Comparison of ENCODE assay signal across 7 cellular contexts in the genomic region with DNA sequence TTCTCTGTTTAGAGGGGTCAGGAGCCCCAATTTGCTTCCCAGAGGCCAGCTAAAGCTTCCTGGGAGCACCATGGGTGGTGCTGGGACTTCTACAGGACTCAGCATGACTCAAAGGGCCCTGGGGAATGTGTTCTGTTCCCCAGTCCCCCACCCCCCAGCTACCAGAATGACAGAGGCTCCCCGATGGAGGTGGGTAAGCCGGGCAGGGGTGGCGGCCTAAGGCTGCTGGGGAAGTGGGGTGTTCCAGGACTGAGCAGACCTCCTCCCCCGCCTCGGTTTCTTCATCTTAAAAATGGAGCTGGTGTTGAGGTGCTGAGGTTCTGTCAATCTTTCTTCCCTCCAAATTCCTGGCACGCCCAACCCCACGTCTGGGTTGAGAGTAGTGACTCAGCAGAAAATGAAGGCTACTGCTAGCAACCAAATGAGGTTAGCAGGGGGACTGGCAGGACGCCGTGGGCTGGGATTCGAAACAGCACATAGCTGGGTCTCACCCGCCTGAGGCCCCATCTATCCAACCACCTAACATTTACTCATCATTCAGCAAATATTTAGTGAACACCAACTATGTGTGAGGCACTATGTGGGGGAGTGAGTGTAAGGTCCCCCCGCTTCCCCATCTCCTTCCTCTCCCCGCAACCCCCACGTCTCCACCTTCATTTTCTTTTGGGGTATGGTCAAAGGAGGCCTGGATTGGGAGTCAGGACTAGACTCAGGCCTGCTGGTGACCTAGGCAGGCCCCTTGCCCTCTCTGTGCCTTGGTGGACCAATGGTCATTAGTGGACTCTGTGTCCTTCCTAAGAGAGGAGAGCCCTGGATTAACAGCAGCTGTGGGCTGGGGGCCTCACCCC. TPM values are rescaled to one million over a fixed set of nuclear protein-coding genes. Genes with fewer than 3 reads are reported as not detected.
A peak's percentile ranks its signal among the peaks of the same experiment; 100 is the strongest.
DNase-seq lines count a peak whose midpoint lies in the region; ATAC-seq and TF ChIP-seq lines count a peak whose summit lies in the region.

No MANE protein-coding gene starts in this region.

- peaks cover 11% of the 10 kb centered on the region for H3K9me3 Mint-ChIP-seq in endodermal cell
- no peaks in the 10 kb centered on the region for H3K9me3 Mint-ChIP-seq in nephron

- peaks cover 6% of the 10 kb centered on the region for H3K4me1 ChIP-seq in endodermal cell (ENCODE audit: control insufficient read depth, insufficient read depth, low read length)

- WGBS in endodermal cell (ENCODE audit: insufficient coverage in 1 of 2, insufficient read length in 1 of 2), 2 experiments = 60 to 82% methylated on average over 2 to 14 of the region's 14 CpGs

- H3K9me3 ChIP-seq in endodermal cell (ENCODE audit: control insufficient read depth, low read length) = no peaks in the 10 kb centered on the region

- H3K4me1 Mint-ChIP-seq in endodermal cell (peaks cover 16% of the 10 kb centered on the region), nephron (peaks cover 39% of the 10 kb centered on the region)

- H3K27ac ChIP-seq in endodermal cell (ENCODE audit: low read depth, low read length) = peak overlapping the region; percentile 49

- peak; percentile 86 for DNase-seq in GM03348 (ENCODE audit: low spot score)
- DNase-seq in OCI-M1 (lab: John Stamatoyannopoulos, UW) = peak; percentile 84
- DNase-seq in endodermal cell = peak; percentile 75
- no peak for DNase-seq in cerebellar nuclear complex (lab: John Stamatoyannopoulos, UW)
- DNase-seq in MV-4-11 (lab: John Stamatoyannopoulos, UW) = no peak

- no peak for ATAC-seq in HG02840 (IDR thresholded peaks at IDR 0.05; ENCODE audit: low FRiP score, unreplicated experiment)

- no peaks in the 10 kb centered on the region for H3K36me3 ChIP-seq in endodermal cell (ENCODE audit: control insufficient read depth, insufficient read depth, low read length)

- H3K36me3 Mint-ChIP-seq in endodermal cell (ENCODE audit: low read depth) (no peaks in the 10 kb centered on the region), nephron (ENCODE audit: low read depth) (no peaks in the 10 kb centered on the region)

- peaks cover 6% of the 10 kb centered on the region for H3K27me3 Mint-ChIP-seq in endodermal cell (ENCODE audit: insufficient read depth)
- no peaks in the 10 kb centered on the region for H3K27me3 Mint-ChIP-seq in nephron (ENCODE audit: low read depth)

- H3K4me3 Mint-ChIP-seq in endodermal cell = no peak overlapping the region
- H3K4me3 Mint-ChIP-seq in nephron = peak overlapping the region; percentile 40 to 72 (median 72)

- no peaks in the 10 kb centered on the region for H3K27me3 ChIP-seq in endodermal cell (ENCODE audit: control insufficient read depth, insufficient read depth, low read length, poor library complexity, severe bottlenecking)

- no peak overlapping the region for H3K9ac ChIP-seq in endodermal cell (ENCODE audit: extremely low read depth, low read length, poor library complexity, severe bottlenecking)

- peak overlapping the region; percentile 82 for H3K27ac Mint-ChIP-seq in endodermal cell
- H3K27ac Mint-ChIP-seq in nephron = peak overlapping the region; percentile 93 to 98 (median 97)

- TF ChIP-seq CTCF in endodermal cell (conservative IDR thresholded peaks at IDR 0.05) (no peak), nephron (IDR thresholded peaks at IDR 0.05; ENCODE audit: unreplicated experiment in 3 of 3) (no peak)

- no peak overlapping the region for H3K4me3 ChIP-seq in endodermal cell (ENCODE audit: low read length)

RNA-seq across cellular contexts. Expression of a gene that starts 50.2 kb away (rescaled TPM):
- total RNA-seq in endodermal cell = not detected
- polyA plus RNA-seq in endodermal cell (2013, experiment 1 of 2) = not detected
- not detected for polyA plus RNA-seq in endodermal cell (2013, experiment 2 of 2)

RNA-seq across cellular contexts. Expression of a gene that starts 55.3 kb away (rescaled TPM):
- total RNA-seq in endodermal cell = 10 to 100 TPM; 39.6 to 49.1 TPM
- polyA plus RNA-seq in endodermal cell (2013, experiment 1 of 2) = 40.4 TPM
- 40.9 TPM for polyA plus RNA-seq in endodermal cell (2013, experiment 2 of 2)

Comparison
In these comparisons a context has a peak if more than half of its experiments do, and no peak if none do; other contexts are left out.
1. DNase-seq: peak in GM03348 (single experiment), OCI-M1 (single experiment) and endodermal cell (single experiment); none in cerebellar nuclear complex (0 of 2) and MV-4-11 (single experiment).